ENCODE assay signal across 1 cellular context in the genomic region with DNA sequence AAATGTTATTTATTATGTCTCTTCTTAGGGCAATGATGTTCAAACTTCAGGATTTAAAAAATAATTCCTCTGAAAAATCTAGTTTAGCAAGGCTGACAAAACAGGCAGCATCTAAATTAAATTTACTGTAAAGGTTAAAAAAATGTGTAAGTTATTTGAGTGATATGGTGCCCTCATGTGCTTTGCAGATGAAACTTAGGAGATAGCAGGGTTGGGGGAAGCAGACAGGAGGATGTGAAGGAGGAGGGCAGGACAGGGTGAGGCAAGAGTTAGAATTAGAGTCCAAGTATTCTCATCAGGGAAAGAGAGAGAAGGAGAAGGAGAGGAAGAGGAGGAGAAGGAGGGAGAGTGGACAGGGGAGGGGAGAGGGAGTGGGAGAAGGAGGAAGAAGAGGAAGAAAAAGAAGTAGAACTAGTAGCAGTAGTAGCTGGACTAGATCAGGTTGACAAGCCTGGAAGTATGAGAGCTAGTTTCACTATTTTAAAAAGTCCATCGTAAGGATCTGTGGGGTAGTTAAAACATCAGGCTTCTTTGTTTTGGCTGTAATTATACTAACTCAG.
TF ChIP-seq lines count a peak whose summit lies in the region.

No MANE protein-coding gene starts in this region.

TF ChIP-seq in GM23338, 12 proteins besides CTCF, POLR2A, EP300 and RAD21 (continued from another document):
- TF ChIP-seq, protein P1, sequence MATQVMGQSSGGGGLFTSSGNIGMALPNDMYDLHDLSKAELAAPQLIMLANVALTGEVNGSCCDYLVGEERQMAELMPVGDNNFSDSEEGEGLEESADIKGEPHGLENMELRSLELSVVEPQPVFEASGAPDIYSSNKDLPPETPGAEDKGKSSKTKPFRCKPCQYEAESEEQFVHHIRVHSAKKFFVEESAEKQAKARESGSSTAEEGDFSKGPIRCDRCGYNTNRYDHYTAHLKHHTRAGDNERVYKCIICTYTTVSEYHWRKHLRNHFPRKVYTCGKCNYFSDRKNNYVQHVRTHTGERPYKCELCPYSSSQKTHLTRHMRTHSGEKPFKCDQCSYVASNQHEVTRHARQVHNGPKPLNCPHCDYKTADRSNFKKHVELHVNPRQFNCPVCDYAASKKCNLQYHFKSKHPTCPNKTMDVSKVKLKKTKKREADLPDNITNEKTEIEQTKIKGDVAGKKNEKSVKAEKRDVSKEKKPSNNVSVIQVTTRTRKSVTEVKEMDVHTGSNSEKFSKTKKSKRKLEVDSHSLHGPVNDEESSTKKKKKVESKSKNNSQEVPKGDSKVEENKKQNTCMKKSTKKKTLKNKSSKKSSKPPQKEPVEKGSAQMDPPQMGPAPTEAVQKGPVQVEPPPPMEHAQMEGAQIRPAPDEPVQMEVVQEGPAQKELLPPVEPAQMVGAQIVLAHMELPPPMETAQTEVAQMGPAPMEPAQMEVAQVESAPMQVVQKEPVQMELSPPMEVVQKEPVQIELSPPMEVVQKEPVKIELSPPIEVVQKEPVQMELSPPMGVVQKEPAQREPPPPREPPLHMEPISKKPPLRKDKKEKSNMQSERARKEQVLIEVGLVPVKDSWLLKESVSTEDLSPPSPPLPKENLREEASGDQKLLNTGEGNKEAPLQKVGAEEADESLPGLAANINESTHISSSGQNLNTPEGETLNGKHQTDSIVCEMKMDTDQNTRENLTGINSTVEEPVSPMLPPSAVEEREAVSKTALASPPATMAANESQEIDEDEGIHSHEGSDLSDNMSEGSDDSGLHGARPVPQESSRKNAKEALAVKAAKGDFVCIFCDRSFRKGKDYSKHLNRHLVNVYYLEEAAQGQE (IDR thresholded peaks at IDR 0.05; ENCODE audit: unreplicated experiment): no peak
- TF ChIP-seq EZH2 (IDR thresholded peaks at IDR 0.05; ENCODE audit: low read depth, unreplicated experiment): no peak
- TF ChIP-seq, protein P2, sequence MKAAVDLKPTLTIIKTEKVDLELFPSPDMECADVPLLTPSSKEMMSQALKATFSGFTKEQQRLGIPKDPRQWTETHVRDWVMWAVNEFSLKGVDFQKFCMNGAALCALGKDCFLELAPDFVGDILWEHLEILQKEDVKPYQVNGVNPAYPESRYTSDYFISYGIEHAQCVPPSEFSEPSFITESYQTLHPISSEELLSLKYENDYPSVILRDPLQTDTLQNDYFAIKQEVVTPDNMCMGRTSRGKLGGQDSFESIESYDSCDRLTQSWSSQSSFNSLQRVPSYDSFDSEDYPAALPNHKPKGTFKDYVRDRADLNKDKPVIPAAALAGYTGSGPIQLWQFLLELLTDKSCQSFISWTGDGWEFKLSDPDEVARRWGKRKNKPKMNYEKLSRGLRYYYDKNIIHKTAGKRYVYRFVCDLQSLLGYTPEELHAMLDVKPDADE (IDR thresholded peaks at IDR 0.05): no peak
